13 cellular contexts compared by ENCODE assay signal in the genomic region with DNA sequence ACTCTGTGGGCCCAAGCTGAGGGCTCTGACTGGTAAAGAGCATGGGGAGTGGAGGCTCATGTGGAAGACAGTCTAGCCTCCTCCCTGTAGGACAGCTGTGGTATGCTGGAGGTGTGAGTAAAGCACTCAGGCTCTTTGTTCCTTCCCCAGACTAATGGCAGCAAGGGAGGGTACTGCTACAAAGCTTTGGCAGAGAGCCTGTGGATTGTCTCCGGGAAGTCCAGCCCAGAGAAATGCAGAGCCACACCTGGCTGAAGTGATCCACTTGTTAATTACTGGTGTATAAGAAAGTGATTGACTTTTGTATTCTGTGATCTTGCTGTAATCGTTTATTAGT.
DNase-seq lines count a peak whose midpoint lies in the region; ATAC-seq, FAIRE-seq and TF ChIP-seq lines count a peak whose summit lies in the region.
"Had no signal": no experiment of that assay in that cellular context is flagged by ENCODE, and none has a peak within 500 bp of the region (broad histone marks: within the 10 kb centered on the region; RNA-seq: fewer than 3 reads in every experiment).

No MANE protein-coding gene starts in this region.

- no peak overlapping the region for H2AFZ ChIP-seq in K562 (ENCODE audit: low read depth, low read length)

- H3K9ac ChIP-seq in K562 (ENCODE audit: insufficient read depth in 1 of 2, low read depth in 2 of 2, low read length in 2 of 2) = no peak overlapping the region

- intact Hi-C loops in K562 (cut with micrococcal nuclease) = loop anchor here (1.0 kb wide), 1 partner anchor 135 kb away; no protein-coding TSS in a partner anchor

- in situ Hi-C loops in K562 (cut with MboI) = no loop called here

- POLR2A ChIA-PET in K562 (lab: Yijun Ruan, JAX) = no interaction called here

- no peak for TF ChIP-seq RAD21 in K562 (CRISPR knock-in tag; conservative IDR thresholded peaks at IDR 0.05 in 1 of 2, IDR thresholded peaks at IDR 0.05 in 1 of 2)

- H3K79me2 ChIP-seq in K562 (ENCODE audit: control insufficient read depth, insufficient read depth, low read length) = no peaks in the 10 kb centered on the region

- 0% methylated on average over 2 of the region's 2 CpGs for WGBS in K562 (ENCODE audit: insufficient coverage, low coverage, missing lambda C conversion rate)

- H3K27me3 ChIP-seq in K562 (ENCODE audit: control insufficient read depth in 2 of 2, insufficient read depth in 2 of 2, low read length in 2 of 2) = no peaks in the 10 kb centered on the region; a peak in 1 of 5 replicates

- no peaks in the 10 kb centered on the region for H3K9me1 ChIP-seq in K562 (ENCODE audit: control insufficient read depth, insufficient read depth, low read length)

- no peak for TF ChIP-seq POLR2A in K562 (conservative IDR thresholded peaks at IDR 0.05)

- no peak for TF ChIP-seq CTCF in K562 (IDR thresholded peaks at IDR 0.05 in 2 of 3, conservative IDR thresholded peaks at IDR 0.05 in 1 of 3; ENCODE audit: insufficient read depth in 2 of 3, low read depth in 1 of 3, low read length in 3 of 3)

- H3K27me3 Mint-ChIP-seq in stimulated activated naive CD8-positive, alpha-beta T cell treated with anti-CD3 and anti-CD28 coated beads, Interleukin-15, amount 100 ng/mL, for 72 hours = no peaks in the 10 kb centered on the region

- no peaks in the 10 kb centered on the region for H3K9me3 ChIP-seq in K562 (replicated peaks; ENCODE audit: control insufficient read depth, insufficient read depth, low read depth, low read length)

- H3K4me3 ChIP-seq in K562 = no peak overlapping the region

- CTCF ChIA-PET in K562 (lab: Yijun Ruan, JAX; ENCODE audit: low intra/inter-chr PET ratio) = interaction anchor here (0.6 to 1.5 kb wide), 2 partner anchors 134 to 1052 kb away, joined by 4 to 9 read pairs; no protein-coding TSS in a partner anchor

- H3K27ac ChIP-seq in K562 (ENCODE audit: extremely low read depth, low read depth, low read length) = no peak overlapping the region

- H3K27ac Mint-ChIP-seq in stimulated activated naive CD8-positive, alpha-beta T cell treated with anti-CD3 and anti-CD28 coated beads, Interleukin-15, amount 100 ng/mL, for 72 hours = no peak overlapping the region
- H3K27ac Mint-ChIP-seq: brain, type B pancreatic cell had no signal

- no peak for TF ChIP-seq EP300 in K562 (IDR thresholded peaks at IDR 0.05; ENCODE audit: low read length)

- FAIRE-seq in K562 (lab: Jason Lieb, UNC) = no peak
- FAIRE-seq in urothelium cell line (lab: Jason Lieb, UNC) = no peak
- FAIRE-seq in RCC 7860 (lab: Jason Lieb, UNC) = no peak
- FAIRE-seq: frontal cortex had no signal

- no TSS peak for BruUV-seq in K562 (replicated peaks; lab: Mats Ljungman, UMichigan)

- H4K20me1 ChIP-seq in K562 (replicated peaks; ENCODE audit: control insufficient read depth, insufficient read depth, low read length) = no peaks in the 10 kb centered on the region

- H3K4me1 ChIP-seq in K562 (replicated peaks in 1 of 2; ENCODE audit: control insufficient read depth in 2 of 2, insufficient read depth in 2 of 2, low read length in 2 of 2) = no peaks in the 10 kb centered on the region

- H3K9me3 Mint-ChIP-seq in stimulated activated naive CD8-positive, alpha-beta T cell treated with anti-CD3 and anti-CD28 coated beads, Interleukin-15, amount 100 ng/mL, for 72 hours = peaks cover 22 to 28% of the 10 kb centered on the region in 2 donors
- H3K9me3 Mint-ChIP-seq: type B pancreatic cell had no signal

- no peak overlapping the region for H3K4me2 ChIP-seq in K562 (ENCODE audit: insufficient read depth, low read length)

- no peak for DNase-seq in stimulated activated naive CD8-positive, alpha-beta T cell treated with anti-CD3 and anti-CD28 coated beads, Interleukin-15, Interleukin-2, amounts not matched to agents 100 U/mL and 50 U/mL, for 24 hours
- DNase-seq in stimulated activated naive CD8-positive, alpha-beta T cell treated with anti-CD3 and anti-CD28 coated beads, Interleukin-15, amount 100 ng/mL, for 72 hours = no peak
- DNase-seq in K562 (ENCODE audit: extremely low read depth in 1 of 4, low spot score in 3 of 4) (no peak), urothelium cell line (ENCODE audit: low spot score) (peak; percentile 24), RCC 7860 (ENCODE audit: low spot score) (no peak), GOT3 (lab: John Stamatoyannopoulos, UW) (no peak)
- DNase-seq: effector CD8-positive, alpha-beta T cell; NCI-H2107 had no signal

- no peaks in the 10 kb centered on the region for H3K4me1 Mint-ChIP-seq in stimulated activated naive CD8-positive, alpha-beta T cell treated with anti-CD3 and anti-CD28 coated beads, Interleukin-15, amount 100 ng/mL, for 72 hours
- H3K4me1 Mint-ChIP-seq: brain had no signal

- H3K36me3 ChIP-seq in K562 (ENCODE audit: control insufficient read depth, insufficient read depth, low read length) = no peaks in the 10 kb centered on the region

- no peak overlapping the region for H3K4me3 Mint-ChIP-seq in stimulated activated naive CD8-positive, alpha-beta T cell treated with anti-CD3 and anti-CD28 coated beads, Interleukin-15, amount 100 ng/mL, for 72 hours
- H3K4me3 Mint-ChIP-seq: brain, type B pancreatic cell had no signal

- peak; percentile 9 for ATAC-seq in stimulated activated naive CD8-positive, alpha-beta T cell treated with anti-CD3 and anti-CD28 coated beads, Interleukin-15, Interleukin-2, amounts not matched to agents 100 U/mL and 50 U/mL, for 24 hours
- ATAC-seq in stimulated activated naive CD8-positive, alpha-beta T cell treated with anti-CD3 and anti-CD28 coated beads, Interleukin-15, amount 100 ng/mL, for 72 hours = no peak
- ATAC-seq in HG03066 (IDR thresholded peaks at IDR 0.05; ENCODE audit: low read depth, unreplicated experiment) (peak; percentile 30), K562 (peak; percentile 37; the same call in 1 of the 3 replicates), GM19467 (IDR thresholded peaks at IDR 0.05; ENCODE audit: unreplicated experiment) (no peak)

TF ChIP-seq in K562, 482 proteins besides CTCF, POLR2A, EP300 and RAD21 (continues in another document):
- TF ChIP-seq ZBTB7A (IDR thresholded peaks at IDR 0.05; ENCODE audit: borderline replicate concordance, control insufficient read depth, low read depth, low read length) (no peak), THRAP3 (IDR thresholded peaks at IDR 0.05; ENCODE audit: borderline replicate concordance) (no peak), MEIS2 (IDR thresholded peaks at IDR 0.05; ENCODE audit: partially characterized antibody) (no peak)
- TF ChIP-seq, protein P1, sequence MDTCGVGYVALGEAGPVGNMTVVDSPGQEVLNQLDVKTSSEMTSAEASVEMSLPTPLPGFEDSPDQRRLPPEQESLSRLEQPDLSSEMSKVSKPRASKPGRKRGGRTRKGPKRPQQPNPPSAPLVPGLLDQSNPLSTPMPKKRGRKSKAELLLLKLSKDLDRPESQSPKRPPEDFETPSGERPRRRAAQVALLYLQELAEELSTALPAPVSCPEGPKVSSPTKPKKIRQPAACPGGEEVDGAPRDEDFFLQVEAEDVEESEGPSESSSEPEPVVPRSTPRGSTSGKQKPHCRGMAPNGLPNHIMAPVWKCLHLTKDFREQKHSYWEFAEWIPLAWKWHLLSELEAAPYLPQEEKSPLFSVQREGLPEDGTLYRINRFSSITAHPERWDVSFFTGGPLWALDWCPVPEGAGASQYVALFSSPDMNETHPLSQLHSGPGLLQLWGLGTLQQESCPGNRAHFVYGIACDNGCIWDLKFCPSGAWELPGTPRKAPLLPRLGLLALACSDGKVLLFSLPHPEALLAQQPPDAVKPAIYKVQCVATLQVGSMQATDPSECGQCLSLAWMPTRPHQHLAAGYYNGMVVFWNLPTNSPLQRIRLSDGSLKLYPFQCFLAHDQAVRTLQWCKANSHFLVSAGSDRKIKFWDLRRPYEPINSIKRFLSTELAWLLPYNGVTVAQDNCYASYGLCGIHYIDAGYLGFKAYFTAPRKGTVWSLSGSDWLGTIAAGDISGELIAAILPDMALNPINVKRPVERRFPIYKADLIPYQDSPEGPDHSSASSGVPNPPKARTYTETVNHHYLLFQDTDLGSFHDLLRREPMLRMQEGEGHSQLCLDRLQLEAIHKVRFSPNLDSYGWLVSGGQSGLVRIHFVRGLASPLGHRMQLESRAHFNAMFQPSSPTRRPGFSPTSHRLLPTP (IDR thresholded peaks at IDR 0.05; ENCODE audit: borderline replicate concordance, extremely low read depth, insufficient read length) = no peak

Comparison
In these comparisons a context has a peak if more than half of its experiments do, and no peak if none do; other contexts are left out.
1. ATAC-seq: peak in stimulated activated naive CD8-positive, alpha-beta T cell treated with anti-CD3 and anti-CD28 coated beads, Interleukin-15, Interleukin-2, amounts not matched to agents 100 U/mL and 50 U/mL, for 24 hours (single experiment), HG03066 (single experiment) and K562 (single experiment); none in stimulated activated naive CD8-positive, alpha-beta T cell treated with anti-CD3 and anti-CD28 coated beads, Interleukin-15, amount 100 ng/mL, for 72 hours (single experiment) and GM19467 (single experiment).